ENCODE assay signal across 18 cellular contexts in genomic region chr13:33800646-33801186, GRCh38. TPM values are rescaled to one million over a fixed set of nuclear protein-coding genes. Genes with fewer than 3 reads are reported as not detected.
A peak's percentile ranks its signal among the peaks of the same experiment; 100 is the strongest.
DNase-seq lines count a peak whose midpoint lies in the region; ATAC-seq, FAIRE-seq and TF ChIP-seq lines count a peak whose summit lies in the region.
"Had no signal": no experiment of that assay in that cellular context is flagged by ENCODE, and none has a peak within 500 bp of the region (broad histone marks: within the 10 kb centered on the region; RNA-seq: fewer than 3 reads in every experiment).

No MANE protein-coding gene starts in this region.

- H2AFZ ChIP-seq in ACC112 (ENCODE audit: low read length, unreplicated experiment): peak overlapping the region; percentile 94
- no peak overlapping the region for H2AFZ ChIP-seq in IMR-90 (replicated peaks; ENCODE audit: low read length, poor library complexity)
- H2AFZ ChIP-seq in GM12878 (ENCODE audit: control insufficient read depth, low read depth, low read length): peak overlapping the region; percentile 19; the same call in 1 of the 2 replicates

- H3K18ac ChIP-seq in IMR-90 (ENCODE audit: low read depth, low read length): no peak overlapping the region; the same call in 1 of the 2 replicates

- H2BK120ac ChIP-seq in IMR-90 (ENCODE audit: low read depth, low read length): no peak overlapping the region

- no peaks in the 10 kb centered on the region for H3K27me3 ChIP-seq in ACC112 (ENCODE audit: insufficient read depth, low read length)
- peaks cover 6% of the 10 kb centered on the region for H3K27me3 ChIP-seq in IMR-90 (ENCODE audit: control insufficient read depth, insufficient read depth, low read length)
- H3K27me3 ChIP-seq in GM12878 (replicated peaks in 1 of 2; ENCODE audit: control insufficient read depth in 2 of 2, insufficient read depth in 2 of 2, low read length in 1 of 2): no peaks in the 10 kb centered on the region
- no peaks in the 10 kb centered on the region for H3K27me3 ChIP-seq in lower lobe of right lung (ENCODE audit: low read depth)

- H3K4me1 ChIP-seq in ACC112 (ENCODE audit: control insufficient read depth, insufficient read depth, low read length, unreplicated experiment) (peaks cover 9% of the 10 kb centered on the region), IMR-90 (ENCODE audit: control insufficient read depth, insufficient read depth, low read length) (no peaks in the 10 kb centered on the region), GM12878 (ENCODE audit: control insufficient read depth, insufficient read depth, low read length) (peaks cover 8% of the 10 kb centered on the region), lower lobe of right lung (peaks cover 15% of the 10 kb centered on the region)

- dilution Hi-C loops in IMR-90 (cut with HindIII; ENCODE audit: low sequenced_read_pairs, unreplicated experiment): no loop called here

- no peak overlapping the region for H3K4ac ChIP-seq in IMR-90 (ENCODE audit: low read depth, low read length)

- H3K79me2 ChIP-seq in ACC112 (ENCODE audit: control insufficient read depth, insufficient read depth, low read length, unreplicated experiment) (no peaks in the 10 kb centered on the region), GM12878 (ENCODE audit: control insufficient read depth, insufficient read depth, low read length) (no peaks in the 10 kb centered on the region)

- no peak for DNase-seq in IMR-90
- no peak for DNase-seq in GM12878 (ENCODE audit: low read depth, low spot score)
- DNase-seq in lower lobe of right lung: no peak
- no peak for DNase-seq in kidney tubule cell (ENCODE audit: low spot score)
- no peak for DNase-seq in activated CD8-positive, alpha-beta memory T cell treated with anti-CD3 and anti-CD28 coated beads, Interleukin-2, amount 50 U/mL, for 4 hours
- DNase-seq: activated CD4-positive, alpha-beta T cell treated with anti-CD3 and anti-CD28 coated beads, Interleukin-2, amount 10 ng/mL, durations not matched to agents 24 days and 14 days; activated CD8-positive, alpha-beta memory T cell treated with anti-CD3 and anti-CD28 coated beads, Interleukin-2, amount 50 U/mL, for 48 hours; activated effector memory CD4-positive, alpha-beta T cell treated with Interleukin-2 at 50 U/mL for 16 hours; left cardiac atrium; NCI-H2107; NK-92 treated with Interleukin-12 subunit alpha and Interleukin-12 subunit beta, amount 100 ng/mL, for 24 hours; stimulated activated CD4-positive, alpha-beta T cell treated with anti-CD3 and anti-CD28 coated beads, Interleukin-4, amount 100 ng/mL, for 1 hour had no signal

- H3K4me3 ChIP-seq in ACC112 (ENCODE audit: low read depth, low read length) (peak overlapping the region; percentile 68), IMR-90 (ENCODE audit: insufficient read depth, low read depth, low read length) (peak overlapping the region; percentile 35), GM12878 (no peak overlapping the region), lower lobe of right lung (peak overlapping the region; percentile 20)
- H3K4me3 ChIP-seq: skin epidermis had no signal

- peak; percentile 72 for ATAC-seq in IMR-90 (ENCODE audit: low read depth)
- ATAC-seq in GM12878: no peak
- ATAC-seq in lower lobe of right lung: no peak
- no peak for ATAC-seq in HG02610 (IDR thresholded peaks at IDR 0.05; ENCODE audit: unreplicated experiment)
- no peak for ATAC-seq in GM19397 (IDR thresholded peaks at IDR 0.05; ENCODE audit: unreplicated experiment)

- no peak overlapping the region for H2BK20ac ChIP-seq in IMR-90 (ENCODE audit: low read depth, low read length)

- BruUV-seq in IMR-90 (replicated peaks; lab: Mats Ljungman, UMichigan) (no TSS peak), GM12878 (replicated peaks; lab: Mats Ljungman, UMichigan) (no TSS peak)

- POLR2A ChIA-PET in IMR-90 (lab: Charles Lee; ENCODE audit: unreplicated experiment) (interaction anchor here (1.4 kb wide), 1 partner anchor 17 kb away, joined by 3 read pairs; the partner anchor contains the start of gene RFC3), GM12878 (lab: Charles Lee) (interaction anchor here (1.7 kb wide), 1 partner anchor 11 kb away, joined by 3 read pairs; no protein-coding TSS in a partner anchor)

- no peak overlapping the region; the same call in 1 of the 2 replicates for H3K9ac ChIP-seq in IMR-90 (ENCODE audit: low read depth, low read length)
- H3K9ac ChIP-seq in GM12878 (ENCODE audit: control insufficient read depth, insufficient read depth, low read length): no peak overlapping the region

- in situ Hi-C loops in IMR-90 (cut with MboI; ENCODE audit: low sequenced_read_pairs) (loop anchor here (10.0 kb wide), 1 partner anchor 1354 kb away; no protein-coding TSS in a partner anchor), GM12878 (cut with MboI) (loop anchor here (25.0 kb wide), 1 partner anchor 1362 kb away; no protein-coding TSS in a partner anchor)

- SMC1A ChIA-PET in GM12878 (lab: Charles Lee; ENCODE audit: uncharacterized antibody, unreplicated experiment): interaction anchor here (0.7 to 7.3 kb wide), 16 partner anchors 9 to 1364 kb away, joined by 3 to 53 read pairs (median 4); partner anchors contain the start of gene RFC3

- no peak overlapping the region for H3K23ac ChIP-seq in IMR-90 (ENCODE audit: low read depth, low read length)

- H2AK9ac ChIP-seq in IMR-90 (replicated peaks; ENCODE audit: low read depth, low read length, poor library complexity): no peak overlapping the region

- H2AK5ac ChIP-seq in IMR-90 (ENCODE audit: low read depth, low read length): no peak overlapping the region

- TF ChIP-seq EP300 in GM12878 (IDR thresholded peaks at IDR 0.05; ENCODE audit: borderline replicate concordance in 1 of 2, control insufficient read depth in 1 of 2, low read depth in 2 of 2, low read length in 2 of 2): no peak

- no peak overlapping the region for H4K91ac ChIP-seq in IMR-90 (ENCODE audit: insufficient read depth, low read depth, low read length)

- H4K5ac ChIP-seq in IMR-90 (ENCODE audit: low read depth, low read length): no peak overlapping the region

- no peak overlapping the region for H3K56ac ChIP-seq in IMR-90 (ENCODE audit: extremely low read depth, insufficient read depth, low read length)

- H3K4me2 ChIP-seq in IMR-90 (ENCODE audit: low read depth, low read length) (peak overlapping the region; percentile 94), GM12878 (ENCODE audit: control insufficient read depth, insufficient read depth) (peak overlapping the region; percentile 22; the same call in 1 of the 2 replicates)

- intact Hi-C loops in IMR-90 (cut with micrococcal nuclease) (loop anchor here (1.0 kb wide), 2 partner anchors 277 to 1357 kb away; no protein-coding TSS in a partner anchor), GM12878 (cut with micrococcal nuclease; ENCODE audit: unreplicated experiment) (loop anchor here (10.0 kb wide), 1 partner anchor 274 kb away; no protein-coding TSS in a partner anchor), lower lobe of right lung (cut with DNase I) (no loop called here)

- H3K9me1 ChIP-seq in IMR-90 (ENCODE audit: insufficient read depth, low read length): no peaks in the 10 kb centered on the region

- H3K36me3 ChIP-seq in ACC112 (ENCODE audit: insufficient read depth, low read length): no peaks in the 10 kb centered on the region
- no peaks in the 10 kb centered on the region for H3K36me3 ChIP-seq in IMR-90 (ENCODE audit: control insufficient read depth, insufficient read depth, low read length)
- no peaks in the 10 kb centered on the region for H3K36me3 ChIP-seq in GM12878 (ENCODE audit: control insufficient read depth in 2 of 2, insufficient read depth in 2 of 2, low read length in 1 of 2)
- no peaks in the 10 kb centered on the region for H3K36me3 ChIP-seq in lower lobe of right lung

- CTCF ChIA-PET in IMR-90 (lab: Yijun Ruan, JAX) (interaction anchor here (0.6 to 1.4 kb wide), 8 partner anchors 8 to 281 kb away, joined by 3 to 11 read pairs (median 3); no protein-coding TSS in a partner anchor), GM12878 (lab: Yijun Ruan, JAX) (interaction anchor here (0.8 to 5.0 kb wide), 33 partner anchors 8 to 1365 kb away, joined by 3 to 41 read pairs (median 4); partner anchors contain the start of gene RFC3)

- H2BK5ac ChIP-seq in IMR-90 (ENCODE audit: low read depth, low read length, poor library complexity, severe bottlenecking): no peak overlapping the region

- no peak for TF ChIP-seq CTCF in IMR-90 (conservative IDR thresholded peaks at IDR 0.05; ENCODE audit: low read depth, low read length)
- TF ChIP-seq CTCF in GM12878 (IDR thresholded peaks at IDR 0.05 in 2 of 3, conservative IDR thresholded peaks at IDR 0.05 in 1 of 3; ENCODE audit: control insufficient read depth in 2 of 3, extremely low read depth in 1 of 3, insufficient read depth in 1 of 3, low read depth in 3 of 3, low read length in 3 of 3): no peak
- TF ChIP-seq CTCF in lower lobe of right lung (IDR thresholded peaks at IDR 0.05): no peak

- RAD21 ChIA-PET in GM12878 (lab: Charles Lee; ENCODE audit: unreplicated experiment): interaction anchor here (0.6 to 2.8 kb wide), 17 partner anchors 11 to 1365 kb away, joined by 3 to 20 read pairs (median 4); partner anchors contain the start of gene RFC3

- TF ChIP-seq RAD21 in IMR-90 (IDR thresholded peaks at IDR 0.05; ENCODE audit: low read length): no peak
- TF ChIP-seq RAD21 in GM12878 (IDR thresholded peaks at IDR 0.05; ENCODE audit: insufficient read depth, low read depth, low read length): no peak

- no peak overlapping the region for H4K8ac ChIP-seq in IMR-90 (ENCODE audit: low read depth in 2 of 2, low read length in 2 of 2)

- no peaks in the 10 kb centered on the region for H3K79me1 ChIP-seq in IMR-90 (ENCODE audit: low read depth in 1 of 2, low read length in 2 of 2)

- H3K9me3 ChIP-seq in IMR-90 (ENCODE audit: control insufficient read depth, insufficient read depth, low read length) (no peaks in the 10 kb centered on the region), GM12878 (replicated peaks; ENCODE audit: control insufficient read depth, insufficient read depth, low read length) (no peaks in the 10 kb centered on the region), lower lobe of right lung (no peaks in the 10 kb centered on the region)

- no peaks in the 10 kb centered on the region for H4K20me1 ChIP-seq in IMR-90 (ENCODE audit: insufficient read depth, low read length)
- no peaks in the 10 kb centered on the region for H4K20me1 ChIP-seq in GM12878 (ENCODE audit: control insufficient read depth, insufficient read depth)

- FAIRE-seq in GM12878 (lab: Jason Lieb, UNC): no peak
- FAIRE-seq: GM12891, H54 had no signal

- H2BK15ac ChIP-seq in IMR-90 (ENCODE audit: low read depth, low read length): no peak overlapping the region

- H3K27ac ChIP-seq in ACC112 (ENCODE audit: low read depth, low read length) (no peak overlapping the region), IMR-90 (ENCODE audit: insufficient read depth, low read length) (no peak overlapping the region), GM12878 (ENCODE audit: control insufficient read depth, insufficient read depth) (no peak overlapping the region), lower lobe of right lung (no peak overlapping the region)
- H3K27ac ChIP-seq: skin epidermis had no signal

- H3K14ac ChIP-seq in IMR-90 (replicated peaks; ENCODE audit: low read depth, low read length): no peak overlapping the region

- 0% methylated on average over 1 of the region's 3 CpGs; no CpG with 5 or more reads in 1 of the 2 experiments for WGBS in IMR-90 (ENCODE audit: extremely low coverage in 2 of 2, insufficient read length in 1 of 2), 2 experiments
- 31% methylated on average over 3 of the region's 3 CpGs for WGBS in GM12878 (ENCODE audit: insufficient coverage, insufficient replicate concordance, low lambda C conversion rate, missing lambda C conversion rate)

- TF ChIP-seq POLR2A in IMR-90 (IDR thresholded peaks at IDR 0.05; ENCODE audit: low read depth, low read length): no peak
- no peak for TF ChIP-seq POLR2A in GM12878 (IDR thresholded peaks at IDR 0.05; ENCODE audit: low read depth, low read length)

RNA-seq across cellular contexts. Expression of gene RFC3, which starts 17.2 kb away (rescaled TPM):
- total RNA-seq in IMR-90 (2012; rRNA removed): 12.9 and 15.6 TPM in 2 replicates
- 7.8 and 9.8 TPM in 2 replicates for polyA plus RNA-seq in IMR-90 (2012; rRNA removed)
- 1.3 and 3.8 TPM in 2 replicates for polyA plus RNA-seq in IMR-90 (2012; cell fraction: cytosol; rRNA removed)
- 0.72 and 4.9 TPM in 2 replicates for polyA plus RNA-seq in IMR-90 (2012; cell fraction: nucleus; rRNA removed; ENCODE audit: low replicate concordance)
- 176 and 178 TPM in 2 replicates for total RNA-seq in GM12878 (2013; cell fraction: nucleolus; rRNA removed)
- 57.6 and 63.9 TPM in 2 replicates for total RNA-seq in GM12878 (2014; rRNA removed)
- 69.7 and 73.7 TPM in 2 replicates for total RNA-seq in GM12878 (2014; rRNA removed; fragmentation: Illumina TruSeq; extraction: Trizol)
- 58.8 and 62.6 TPM in 2 replicates for total RNA-seq in GM12878 (2021)
- polyA plus RNA-seq in GM12878 (2011; ENCODE audit: low read depth): 17.8 TPM
- polyA plus RNA-seq in GM12878 (2011; rRNA removed): 69.9 and 97.1 TPM in 2 replicates
- polyA plus RNA-seq in GM12878 (2011; cell fraction: cytosol; rRNA removed): 30.3 and 34.6 TPM in 2 replicates
- polyA plus RNA-seq in GM12878 (2011; cell fraction: nucleus; rRNA removed): 51.6 and 62.2 TPM in 2 replicates
- 22.6 and 27.4 TPM in 2 replicates for polyA plus RNA-seq in GM12878 (2012)
- 89.5 and 108 TPM in 2 replicates for polyA plus RNA-seq in GM12878 (2014; fragmentation: Illumina TruSeq; extraction: Trizol)
- polyA plus RNA-seq in GM12878 (2014; fragmentation: Nextera tagmentation; extraction: Ambion mirVana): 10 to 100 TPM; 88.9 to 95.9 TPM
- 51.3 and 59.1 TPM in 2 replicates for polyA plus RNA-seq in GM12878 (2014; rRNA removed)
- polyA plus RNA-seq in GM12878 (2016; fragmentation: Nextera tagmentation; extraction: Ambion mirVana): 10 to 100 TPM; 95.7 to 98.9 TPM
- 40.8 and 56.7 TPM in 2 replicates for polyA minus RNA-seq in GM12878 (2011; rRNA and poly(A)+ RNA removed)
- polyA minus RNA-seq in GM12878 (2011; cell fraction: cytosol; rRNA and poly(A)+ RNA removed): 15.4 and 19.1 TPM in 2 replicates
- polyA minus RNA-seq in GM12878 (2011; cell fraction: nucleus; rRNA and poly(A)+ RNA removed): 111 and 156 TPM in 2 replicates
- total RNA-seq in lower lobe of right lung: 7.1 TPM
